In the genomic region with DNA sequence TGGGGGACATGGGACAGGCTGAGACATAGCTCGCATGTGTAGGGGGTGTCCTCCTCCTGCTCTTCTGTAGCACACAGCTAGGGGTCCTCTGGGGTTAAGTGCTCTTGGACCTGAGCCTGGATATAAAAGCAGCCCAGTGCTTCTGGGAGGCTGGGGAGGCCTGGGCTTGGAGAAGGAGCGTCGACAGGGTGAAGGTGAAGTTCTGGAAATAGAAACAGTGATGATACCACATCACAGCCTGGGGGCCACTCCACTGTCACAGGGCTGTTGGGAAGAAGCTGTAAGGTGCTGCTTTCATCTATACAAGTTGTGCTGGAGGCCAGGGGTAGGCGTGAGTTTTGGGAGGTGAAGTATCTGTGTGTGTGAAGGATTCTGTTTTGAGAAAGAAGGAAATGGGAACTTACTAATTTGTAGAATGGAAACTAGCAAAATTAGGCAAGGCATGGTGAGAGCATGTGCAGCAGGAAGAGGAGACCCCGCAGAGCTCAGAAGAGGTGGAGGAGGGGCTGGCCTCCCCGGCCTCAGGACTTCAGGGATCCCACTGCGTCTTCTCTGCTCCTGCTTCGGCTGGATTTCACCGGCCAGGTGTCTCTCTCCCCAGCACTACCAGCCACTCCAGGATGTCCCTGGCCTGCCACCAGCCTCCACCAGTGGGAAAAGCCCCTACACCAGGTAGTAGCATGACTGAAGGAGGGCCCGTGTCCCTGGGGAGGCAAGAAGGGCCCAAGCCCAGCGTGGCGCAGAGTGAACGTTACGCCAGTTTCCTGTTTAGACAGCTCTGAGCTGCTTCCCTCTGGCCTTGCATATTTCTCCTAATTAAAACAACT, we compare ENCODE assay signal across 8 cellular contexts. TPM values are rescaled to one million over a fixed set of nuclear protein-coding genes. Genes with fewer than 3 reads are reported as not detected.
A peak's percentile ranks its signal among the peaks of the same experiment; 100 is the strongest.
DNase-seq lines count a peak whose midpoint lies in the region; ATAC-seq and TF ChIP-seq lines count a peak whose summit lies in the region.

No MANE protein-coding gene starts in this region.

- no peaks in the 10 kb centered on the region for H3K9me3 ChIP-seq in upper lobe of left lung

- H3K4me1 Mint-ChIP-seq in activated T-cell treated with anti-CD3 and anti-CD28 coated beads, Interleukin-2, amount 50 U/mL, for 72 hours (ENCODE audit: low read depth) = peaks cover 25% of the 10 kb centered on the region

- TF ChIP-seq POLR2A in upper lobe of left lung (IDR thresholded peaks at IDR 0.05) = no peak

- peak overlapping the region; percentile 83 for H3K27ac Mint-ChIP-seq in activated T-cell treated with anti-CD3 and anti-CD28 coated beads, Interleukin-2, amount 50 U/mL, for 72 hours

- H3K4me1 ChIP-seq in upper lobe of left lung = peaks cover 6 to 15% (median 11%) of the 10 kb centered on the region in 4 donors

- 41 to 46% methylated on average over 13 to 14 of the region's 14 CpGs for WGBS in upper lobe of left lung, 2 donors

- no peaks in the 10 kb centered on the region for H3K36me3 Mint-ChIP-seq in activated T-cell treated with anti-CD3 and anti-CD28 coated beads, Interleukin-2, amount 50 U/mL, for 72 hours (ENCODE audit: insufficient read depth in 2 of 2)

- no peaks in the 10 kb centered on the region for H3K27me3 Mint-ChIP-seq in activated T-cell treated with anti-CD3 and anti-CD28 coated beads, Interleukin-2, amount 50 U/mL, for 72 hours (ENCODE audit: low read depth)

- no peaks in the 10 kb centered on the region for H3K9me3 Mint-ChIP-seq in activated T-cell treated with anti-CD3 and anti-CD28 coated beads, Interleukin-2, amount 50 U/mL, for 72 hours

- no peak for TF ChIP-seq EP300 in upper lobe of left lung (IDR thresholded peaks at IDR 0.05)

- H3K27me3 ChIP-seq in upper lobe of left lung = no peaks in the 10 kb centered on the region

- peak overlapping the region; percentile 49 to 54 for H3K4me3 Mint-ChIP-seq in activated T-cell treated with anti-CD3 and anti-CD28 coated beads, Interleukin-2, amount 50 U/mL, for 72 hours

- H3K36me3 ChIP-seq in upper lobe of left lung = no peaks in the 10 kb centered on the region

- peak overlapping the region; percentile 13 to 80 (median 77) for H3K27ac ChIP-seq in upper lobe of left lung

- TF ChIP-seq CTCF in GM12872 (IDR thresholded peaks at IDR 0.05; ENCODE audit: insufficient read depth, low read depth, low read length) (peak; percentile 58), upper lobe of left lung (IDR thresholded peaks at IDR 0.05) (no peak)

- no peak overlapping the region for H3K4me3 ChIP-seq in upper lobe of left lung

- peak; percentile 27 to 35 for DNase-seq in activated T-cell treated with anti-CD3 and anti-CD28 coated beads, Interleukin-2, amount 50 U/mL, for 72 hours
- DNase-seq in upper lobe of left lung = peak in 1 of 2 donors; percentile 60
- no peak for DNase-seq in NCI-H2171 treated with DMSO at 0.1 percent for 48 hours (lab: John Stamatoyannopoulos, UW)
- no peak for DNase-seq in RKO (ENCODE audit: low spot score)
- DNase-seq in SK-N-DZ (ENCODE audit: low spot score) = no peak

- ATAC-seq in GM19467 (IDR thresholded peaks at IDR 0.05; ENCODE audit: unreplicated experiment) = peak; percentile 46
- peak; percentile 49 for ATAC-seq in HG03460 (IDR thresholded peaks at IDR 0.05; ENCODE audit: unreplicated experiment)
- ATAC-seq in activated T-cell treated with anti-CD3 and anti-CD28 coated beads, Interleukin-2, amount 50 U/mL, for 72 hours (replicated peaks in 1 of 2) = peak; percentile 72 to 77
- ATAC-seq in upper lobe of left lung (ENCODE audit: low FRiP score in 2 of 2) = peak; percentile 39 to 49

RNA-seq across cellular contexts. Expression of a gene that starts 19.4 kb away (rescaled TPM):
- total RNA-seq in activated T-cell treated with anti-CD3 and anti-CD28 coated beads, Interleukin-2, amount 50 U/mL, for 72 hours = 10 to 100 TPM in 1 of 2 donors, 1 to 10 TPM in 1; 8.0 to 25.6 TPM
- total RNA-seq in upper lobe of left lung = 10 to 100 TPM; 13.8 to 85.9 (median 35.1) TPM
- polyA plus RNA-seq in SK-N-DZ (2014; cell fraction: cytosol; rRNA removed) = 0.03 and 0.44 TPM in 2 replicates
- polyA plus RNA-seq in SK-N-DZ (2014; cell fraction: nucleus; rRNA removed) = 0.11 and 0.12 TPM in 2 replicates

Comparison
In these comparisons a context has a peak if more than half of its experiments do, and no peak if none do; other contexts are left out.
1. DNase-seq: peak in activated T-cell treated with anti-CD3 and anti-CD28 coated beads, Interleukin-2, amount 50 U/mL, for 72 hours (2 of 2); none in NCI-H2171 treated with DMSO at 0.1 percent for 48 hours (single experiment), RKO (single experiment) and SK-N-DZ (single experiment).
2. Peak in every context shown above with its lines, with median percentiles within 50 percentile points of each other: ATAC-seq.